ENCODE assay signal across 9 cellular contexts in the genomic region with DNA sequence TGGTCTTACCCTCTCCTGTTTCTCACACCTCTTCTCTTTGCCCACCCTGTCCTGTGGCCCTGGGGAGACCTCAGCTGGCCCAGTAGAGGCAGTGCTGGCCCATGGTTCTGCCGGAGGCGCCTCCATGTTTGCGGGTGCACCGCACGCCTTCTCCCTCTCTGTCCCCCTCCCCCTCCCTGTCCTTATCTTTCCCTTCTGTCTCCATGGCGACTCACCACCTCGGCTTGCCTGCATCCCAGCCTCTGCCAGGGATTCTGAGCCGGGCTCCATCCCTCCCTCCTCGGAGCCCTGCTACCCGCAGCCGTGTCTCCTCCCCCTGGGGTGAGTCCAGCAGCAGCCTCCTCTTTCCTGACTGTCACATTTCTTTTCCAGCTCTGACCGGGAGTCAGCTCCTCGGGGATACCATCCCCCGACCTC. TPM values are rescaled to one million over a fixed set of nuclear protein-coding genes. Genes with fewer than 3 reads are reported as not detected.
A peak's percentile ranks its signal among the peaks of the same experiment; 100 is the strongest.
DNase-seq lines count a peak whose midpoint lies in the region; ATAC-seq and TF ChIP-seq lines count a peak whose summit lies in the region.
"Had no signal": no experiment of that assay in that cellular context is flagged by ENCODE, and none has a peak within 500 bp of the region (broad histone marks: within the 10 kb centered on the region; RNA-seq: fewer than 3 reads in every experiment).

A gene with protein sequence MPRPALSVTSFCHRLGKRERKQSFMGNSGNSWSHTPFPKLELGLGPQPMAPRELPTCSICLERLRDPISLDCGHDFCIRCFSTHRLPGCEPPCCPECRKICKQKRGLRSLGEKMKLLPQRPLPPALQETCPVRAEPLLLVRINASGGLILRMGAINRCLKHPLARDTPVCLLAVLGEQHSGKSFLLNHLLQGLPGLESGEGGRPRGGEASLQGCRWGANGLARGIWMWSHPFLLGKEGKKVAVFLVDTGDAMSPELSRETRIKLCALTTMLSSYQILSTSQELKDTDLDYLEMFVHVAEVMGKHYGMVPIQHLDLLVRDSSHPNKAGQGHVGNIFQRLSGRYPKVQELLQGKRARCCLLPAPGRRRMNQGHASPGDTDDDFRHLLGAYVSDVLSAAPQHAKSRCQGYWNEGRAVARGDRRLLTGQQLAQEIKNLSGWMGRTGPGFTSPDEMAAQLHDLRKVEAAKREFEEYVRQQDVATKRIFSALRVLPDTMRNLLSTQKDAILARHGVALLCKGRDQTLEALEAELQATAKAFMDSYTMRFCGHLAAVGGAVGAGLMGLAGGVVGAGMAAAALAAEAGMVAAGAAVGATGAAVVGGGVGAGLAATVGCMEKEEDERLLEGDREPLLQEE (plus strand): TSS at position 358 of the 417 bp plus-strand sequence. CDS start 177 bp downstream, outside the sequence.

- H3K27me3 ChIP-seq in body of pancreas (no peaks in the 10 kb centered on the region), iPS-20b (ENCODE audit: insufficient read depth, low read length) (peaks cover 4% of the 10 kb centered on the region; the same call in 1 of the 2 replicates), stomach smooth muscle (ENCODE audit: control insufficient read depth in 1 of 2, insufficient read depth in 2 of 2, low read length in 2 of 2) (no peaks in the 10 kb centered on the region), vagina (no peaks in the 10 kb centered on the region)
- no peaks in the 10 kb centered on the region for H3K27me3 ChIP-seq in effector memory CD4-positive, alpha-beta T cell (replicated peaks; ENCODE audit: control insufficient read depth, insufficient read depth, low read length, poor library complexity, severe bottlenecking)

- no peaks in the 10 kb centered on the region for H3K36me3 ChIP-seq in body of pancreas (replicated peaks in 1 of 2; ENCODE audit: insufficient read depth in 1 of 2, low read depth in 2 of 2)
- no peaks in the 10 kb centered on the region for H3K36me3 ChIP-seq in iPS-20b (ENCODE audit: insufficient read depth, low read depth, low read length)
- H3K36me3 ChIP-seq in stomach smooth muscle (ENCODE audit: control insufficient read depth in 2 of 2, insufficient read depth in 2 of 2, low read length in 2 of 2), result no peaks in the 10 kb centered on the region
- H3K36me3 ChIP-seq in effector memory CD4-positive, alpha-beta T cell (ENCODE audit: control insufficient read depth, insufficient read depth, low read length), result no peaks in the 10 kb centered on the region
- H3K36me3 ChIP-seq in vagina, result no peaks in the 10 kb centered on the region

- peak; percentile 30 for ATAC-seq in body of pancreas
- ATAC-seq in GM18867 (IDR thresholded peaks at IDR 0.05; ENCODE audit: unreplicated experiment), result no peak

- H3K4me3 ChIP-seq in body of pancreas (no peak within 1 kb of the TSS), iPS-20b (ENCODE audit: low read length) (peak within 1 kb of the TSS; percentile 48; the same call in 1 of the 2 replicates), stomach smooth muscle (ENCODE audit: low read length in 2 of 2) (peak within 1 kb of the TSS; percentile 54 to 61), vagina (peak within 1 kb of the TSS in 1 of 2 donors; percentile 26)
- no peak within 1 kb of the TSS for H3K4me3 ChIP-seq in effector memory CD4-positive, alpha-beta T cell (ENCODE audit: insufficient read depth, low read depth, low read length, poor library complexity, severe bottlenecking)

- H3K9me3 ChIP-seq in body of pancreas, result no peaks in the 10 kb centered on the region
- no peaks in the 10 kb centered on the region for H3K9me3 ChIP-seq in iPS-20b (ENCODE audit: insufficient read depth, low read depth, low read length)
- H3K9me3 ChIP-seq in stomach smooth muscle (ENCODE audit: control insufficient read depth in 2 of 2, low read length in 2 of 2), result no peaks in the 10 kb centered on the region
- no peaks in the 10 kb centered on the region for H3K9me3 ChIP-seq in effector memory CD4-positive, alpha-beta T cell (ENCODE audit: control insufficient read depth, low read length)
- H3K9me3 ChIP-seq in vagina, result no peaks in the 10 kb centered on the region

- H3K4me1 ChIP-seq in body of pancreas, result no peaks in the 10 kb centered on the region
- H3K4me1 ChIP-seq in iPS-20b (ENCODE audit: insufficient read depth, low read length), result peaks cover 4% of the 10 kb centered on the region; the same call in 1 of the 2 replicates
- peaks cover 4% of the 10 kb centered on the region for H3K4me1 ChIP-seq in stomach smooth muscle (ENCODE audit: control insufficient read depth, insufficient read depth, low read length)
- no peaks in the 10 kb centered on the region for H3K4me1 ChIP-seq in effector memory CD4-positive, alpha-beta T cell (ENCODE audit: control insufficient read depth, insufficient read depth, low read length, poor library complexity, severe bottlenecking)
- peaks cover 6% of the 10 kb centered on the region for H3K4me1 ChIP-seq in vagina

- intact Hi-C loops in body of pancreas (cut with DNase I) (no loop called here), vagina (cut with DNase I) (no loop called here)

- H3K27ac ChIP-seq in body of pancreas, result no peak within 1 kb of the TSS
- no peak within 1 kb of the TSS for H3K27ac ChIP-seq in iPS-20b (ENCODE audit: low read length)
- no peak within 1 kb of the TSS for H3K27ac ChIP-seq in stomach smooth muscle (ENCODE audit: low read length)
- no peak within 1 kb of the TSS for H3K27ac ChIP-seq in effector memory CD4-positive, alpha-beta T cell (ENCODE audit: insufficient read depth, low read length, poor library complexity, severe bottlenecking)
- H3K27ac ChIP-seq in vagina, result no peak within 1 kb of the TSS

- WGBS in body of pancreas, 2 donors, result 9 to 12% methylated on average over 14 of the region's 14 CpGs

- in situ Hi-C loops in GM13976 (cut with MboI; ENCODE audit: low sequenced_read_pairs, unreplicated experiment), result no loop called here

- H3K9ac ChIP-seq in iPS-20b (ENCODE audit: low read depth, low read length), result no peak within 1 kb of the TSS
- peak within 1 kb of the TSS in 1 of 2 donors; percentile 60 for H3K9ac ChIP-seq in stomach smooth muscle (ENCODE audit: low read length in 2 of 2)

- TF ChIP-seq CTCF in body of pancreas (IDR thresholded peaks at IDR 0.05) (no peak), GM13976 (IDR thresholded peaks at IDR 0.05; ENCODE audit: borderline replicate concordance, control extremely low read depth, extremely low read depth, insufficient read depth, missing control alignments) (no peak), vagina (IDR thresholded peaks at IDR 0.05) (no peak)

- TF ChIP-seq POLR2A in body of pancreas (IDR thresholded peaks at IDR 0.05) (no peak), vagina (IDR thresholded peaks at IDR 0.05) (no peak)

- DNase-seq in NCI-H1694 (lab: John Stamatoyannopoulos, UW) (peak; percentile 42), body of pancreas (no peak), GM13976 (ENCODE audit: low spot score) (no peak), vagina (ENCODE audit: extremely low spot score in 2 of 2) (no peak)
- no peak for DNase-seq in effector memory CD4-positive, alpha-beta T cell
- DNase-seq: activated naive CD4-positive, alpha-beta T cell treated with anti-CD3 and anti-CD28 coated beads, Interleukin-2, amount 50 U/mL, for 16 hours had no signal

RNA-seq across cellular contexts. Expression of the gene that starts here (rescaled TPM):
- total RNA-seq in body of pancreas, result 1 to 10 TPM in 1 of 2 donors, under 1 TPM in 1; 0.52 to 5.9 TPM
- 1.5 TPM for total RNA-seq in vagina

Comparison
In these comparisons a context has a peak if more than half of its experiments do, and no peak if none do; other contexts are left out.
1. H3K4me3 ChIP-seq: peak in iPS-20b (single experiment) and stomach smooth muscle (2 of 2); none in body of pancreas (0 of 2) and effector memory CD4-positive, alpha-beta T cell (single experiment).